In the genomic region with DNA sequence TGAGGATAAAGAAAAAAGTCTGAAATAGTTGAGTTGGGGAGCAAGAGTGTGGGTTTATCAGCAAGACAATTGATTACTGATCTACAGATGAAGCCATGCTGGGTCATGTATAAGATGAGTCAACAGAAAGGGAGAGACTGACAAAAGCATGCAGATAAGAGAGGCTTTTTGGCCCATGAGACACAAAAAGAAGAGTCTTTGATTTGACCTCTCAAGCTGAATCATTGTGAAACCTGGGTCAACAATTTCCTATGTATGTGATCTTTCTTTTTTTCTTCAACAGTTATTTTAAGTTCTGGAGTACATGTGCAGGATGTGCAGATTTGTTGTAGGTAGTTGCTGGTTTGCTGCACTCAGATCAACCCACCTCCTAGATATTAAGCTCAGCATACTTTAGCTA, we compare ENCODE assay signal across 1 cellular context.
TF ChIP-seq lines count a peak whose summit lies in the region.

No MANE protein-coding gene starts in this region.

TF ChIP-seq in HepG2, 621 proteins besides CTCF, POLR2A, EP300 and RAD21 (continued from another document):
- TF ChIP-seq, protein P1, sequence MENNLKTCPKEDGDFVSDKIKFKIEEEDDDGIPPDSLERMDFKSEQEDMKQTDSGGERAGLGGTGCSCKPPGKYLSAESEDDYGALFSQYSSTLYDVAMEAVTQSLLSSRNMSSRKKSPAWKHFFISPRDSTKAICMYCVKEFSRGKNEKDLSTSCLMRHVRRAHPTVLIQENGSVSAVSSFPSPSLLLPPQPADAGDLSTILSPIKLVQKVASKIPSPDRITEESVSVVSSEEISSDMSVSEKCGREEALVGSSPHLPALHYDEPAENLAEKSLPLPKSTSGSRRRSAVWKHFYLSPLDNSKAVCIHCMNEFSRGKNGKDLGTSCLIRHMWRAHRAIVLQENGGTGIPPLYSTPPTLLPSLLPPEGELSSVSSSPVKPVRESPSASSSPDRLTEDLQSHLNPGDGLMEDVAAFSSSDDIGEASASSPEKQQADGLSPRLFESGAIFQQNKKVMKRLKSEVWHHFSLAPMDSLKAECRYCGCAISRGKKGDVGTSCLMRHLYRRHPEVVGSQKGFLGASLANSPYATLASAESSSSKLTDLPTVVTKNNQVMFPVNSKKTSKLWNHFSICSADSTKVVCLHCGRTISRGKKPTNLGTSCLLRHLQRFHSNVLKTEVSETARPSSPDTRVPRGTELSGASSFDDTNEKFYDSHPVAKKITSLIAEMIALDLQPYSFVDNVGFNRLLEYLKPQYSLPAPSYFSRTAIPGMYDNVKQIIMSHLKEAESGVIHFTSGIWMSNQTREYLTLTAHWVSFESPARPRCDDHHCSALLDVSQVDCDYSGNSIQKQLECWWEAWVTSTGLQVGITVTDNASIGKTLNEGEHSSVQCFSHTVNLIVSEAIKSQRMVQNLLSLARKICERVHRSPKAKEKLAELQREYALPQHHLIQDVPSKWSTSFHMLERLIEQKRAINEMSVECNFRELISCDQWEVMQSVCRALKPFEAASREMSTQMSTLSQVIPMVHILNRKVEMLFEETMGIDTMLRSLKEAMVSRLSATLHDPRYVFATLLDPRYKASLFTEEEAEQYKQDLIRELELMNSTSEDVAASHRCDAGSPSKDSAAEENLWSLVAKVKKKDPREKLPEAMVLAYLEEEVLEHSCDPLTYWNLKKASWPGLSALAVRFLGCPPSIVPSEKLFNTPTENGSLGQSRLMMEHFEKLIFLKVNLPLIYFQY (CRISPR knock-in tag; IDR thresholded peaks at IDR 0.05; ENCODE audit: borderline replicate concordance): no peak
- no peak for TF ChIP-seq MAF1 (CRISPR knock-in tag; IDR thresholded peaks at IDR 0.05; ENCODE audit: borderline replicate concordance)
- TF ChIP-seq TBP (CRISPR knock-in tag; IDR thresholded peaks at IDR 0.05): no peak
TF ChIP-seq in HepG2: peak in this region for 0.
